8 cellular contexts compared by ENCODE assay signal in genomic region chr14:73787760-73788508, GRCh38.
DNase-seq lines count a peak whose midpoint lies in the region; ATAC-seq, FAIRE-seq and TF ChIP-seq lines count a peak whose summit lies in the region.

No MANE protein-coding gene starts in this region.

- peaks cover 33% of the 10 kb centered on the region; the same call in 1 of the 2 replicates for H3K79me2 ChIP-seq in KMS-11 (ENCODE audit: insufficient read depth, low read depth)

- H3K4me1 Mint-ChIP-seq in activated naive CD4-positive, alpha-beta T cell treated with anti-CD3 and anti-CD28 coated beads, Interleukin-2, amount 10 ng/mL, durations not matched to agents 7 days and 5 days: peaks cover 50% of the 10 kb centered on the region

- H3K9ac ChIP-seq in KMS-11: peak overlapping the region; percentile 94

- no peak for TF ChIP-seq POLR2A in GM12892 (IDR thresholded peaks at IDR 0.05; ENCODE audit: low read depth, low read length)

- H3K4me2 ChIP-seq in KMS-11: peak overlapping the region; percentile 98

- no peaks in the 10 kb centered on the region for H3K9me3 Mint-ChIP-seq in activated naive CD4-positive, alpha-beta T cell treated with anti-CD3 and anti-CD28 coated beads, Interleukin-2, amount 10 ng/mL, durations not matched to agents 7 days and 5 days

- H3K27me3 ChIP-seq in KMS-11 (ENCODE audit: insufficient read depth, low read depth): no peaks in the 10 kb centered on the region

- peak overlapping the region; percentile 91 for H3K4me3 Mint-ChIP-seq in activated naive CD4-positive, alpha-beta T cell treated with anti-CD3 and anti-CD28 coated beads, Interleukin-2, amount 10 ng/mL, durations not matched to agents 7 days and 5 days

- no peaks in the 10 kb centered on the region for H3K36me3 ChIP-seq in KMS-11 (ENCODE audit: insufficient read depth)

- no peak for TF ChIP-seq CTCF in KMS-11 (conservative IDR thresholded peaks at IDR 0.05; ENCODE audit: low read depth, low read length)

- CTCF ChIA-PET in activated naive CD4-positive, alpha-beta T cell treated with anti-CD3 and anti-CD28 coated beads, Interleukin-2, amount 10 ng/mL, durations not matched to agents 7 days and 5 days (lab: Charles Lee): interaction anchor here (0.7 to 1.9 kb wide), 8 partner anchors 10 to 42 kb away, joined by 3 to 7 read pairs (median 4); a partner anchor contains a TSS

- H3K4me3 ChIP-seq in GM08714 (ENCODE audit: low read length) (peak overlapping the region; percentile 87), KMS-11 (IDR thresholded peaks at IDR 0.05; ENCODE audit: insufficient read depth, low read depth, low read length) (no peak overlapping the region), iPS-11a (ENCODE audit: low read depth, low read length) (peak overlapping the region; percentile 69)

- H3K4me1 ChIP-seq in KMS-11 (ENCODE audit: low read depth, poor library complexity, severe bottlenecking): peaks cover 40% of the 10 kb centered on the region

- H3K27me3 Mint-ChIP-seq in activated naive CD4-positive, alpha-beta T cell treated with anti-CD3 and anti-CD28 coated beads, Interleukin-2, amount 10 ng/mL, durations not matched to agents 7 days and 5 days: no peaks in the 10 kb centered on the region

- peak overlapping the region; percentile 83 for H3K27ac ChIP-seq in KMS-11

- peak; percentile 41 for DNase-seq in activated naive CD4-positive, alpha-beta T cell treated with anti-CD3 and anti-CD28 coated beads, Interleukin-2, amount 10 ng/mL, durations not matched to agents 7 days and 5 days
- DNase-seq in stimulated activated CD4-positive, alpha-beta T cell treated with anti-CD3 and anti-CD28 coated beads, Interleukin-15, amount 100 ng/mL, for 24 hours: peak; percentile 76
- no peak for DNase-seq in GM12892 (ENCODE audit: insufficient read length)
- DNase-seq in DMS 273 treated with DMSO at 0.1 percent for 48 hours (lab: John Stamatoyannopoulos, UW): no peak

- H4K20me1 ChIP-seq in KMS-11 (ENCODE audit: insufficient read depth): no peaks in the 10 kb centered on the region

- ATAC-seq in HG03196 (IDR thresholded peaks at IDR 0.05; ENCODE audit: unreplicated experiment): no peak

- H2AFZ ChIP-seq in KMS-11 (ENCODE audit: low read depth): peak overlapping the region; percentile 49

- H3K36me3 Mint-ChIP-seq in activated naive CD4-positive, alpha-beta T cell treated with anti-CD3 and anti-CD28 coated beads, Interleukin-2, amount 10 ng/mL, durations not matched to agents 7 days and 5 days: peaks cover 8% of the 10 kb centered on the region

- H3K27ac Mint-ChIP-seq in activated naive CD4-positive, alpha-beta T cell treated with anti-CD3 and anti-CD28 coated beads, Interleukin-2, amount 10 ng/mL, durations not matched to agents 7 days and 5 days: peak overlapping the region; percentile 99

- FAIRE-seq in GM12892 (lab: Jason Lieb, UNC): no peak

Comparison
In these comparisons a context has a peak if more than half of its experiments do, and no peak if none do; other contexts are left out.
1. DNase-seq: peak in activated naive CD4-positive, alpha-beta T cell treated with anti-CD3 and anti-CD28 coated beads, Interleukin-2, amount 10 ng/mL, durations not matched to agents 7 days and 5 days (single experiment) and stimulated activated CD4-positive, alpha-beta T cell treated with anti-CD3 and anti-CD28 coated beads, Interleukin-15, amount 100 ng/mL, for 24 hours (single experiment); none in GM12892 (single experiment) and DMS 273 treated with DMSO at 0.1 percent for 48 hours (single experiment).